In the genomic region with DNA sequence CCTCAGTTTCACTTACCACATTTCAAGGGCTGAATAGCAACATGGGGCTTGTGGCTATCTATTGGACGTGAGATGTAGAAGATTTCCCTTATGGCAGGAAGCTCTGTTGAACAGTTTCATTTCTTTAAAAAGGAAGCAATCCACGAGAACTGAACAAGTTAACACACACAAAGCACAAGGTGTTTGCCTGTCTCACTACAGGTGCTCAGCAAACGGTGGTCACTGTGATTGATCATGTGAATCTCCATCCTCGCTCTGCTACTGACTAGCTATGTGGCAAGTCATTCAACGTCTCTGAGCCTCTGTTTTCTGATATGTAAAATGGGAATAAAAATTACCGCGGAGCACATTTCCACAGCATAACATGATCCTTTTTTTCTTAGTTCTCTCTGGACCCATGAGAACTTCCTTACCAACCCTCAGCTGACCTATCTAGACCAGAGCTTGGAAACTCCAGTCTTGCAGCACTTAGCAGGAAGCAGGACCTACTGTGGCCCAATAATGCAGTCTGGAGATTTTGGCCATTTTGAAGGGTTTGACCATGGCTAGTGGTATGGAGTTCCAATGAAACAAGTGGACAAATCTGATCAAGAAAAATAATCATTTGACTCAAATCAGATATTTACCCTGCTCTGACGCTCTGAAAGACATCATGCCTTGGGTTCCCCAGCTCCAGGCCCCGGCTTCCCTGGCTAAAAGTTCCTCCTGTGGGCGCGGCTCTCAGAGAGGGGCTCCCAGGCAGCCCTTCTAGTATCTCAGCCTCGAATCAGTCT, we compare ENCODE assay signal across 10 cellular contexts.
DNase-seq lines count a peak whose midpoint lies in the region; ATAC-seq and TF ChIP-seq lines count a peak whose summit lies in the region.
"Had no signal": no experiment of that assay in that cellular context is flagged by ENCODE, and none has a peak within 500 bp of the region (broad histone marks: within the 10 kb centered on the region; RNA-seq: fewer than 3 reads in every experiment).

No MANE protein-coding gene starts in this region.

- H3K4me3 ChIP-seq in GM06990 (replicated peaks; ENCODE audit: low read depth, low read length) (no peak overlapping the region), lower lobe of right lung (no peak overlapping the region), body of pancreas (no peak overlapping the region)

- ATAC-seq in GM21423 (IDR thresholded peaks at IDR 0.05; ENCODE audit: unreplicated experiment) = peak; percentile 77
- peak; percentile 79 for ATAC-seq in HG03460 (IDR thresholded peaks at IDR 0.05; ENCODE audit: unreplicated experiment)
- peak in 1 of 2 donors; percentile 49 for ATAC-seq in lower lobe of right lung
- no peak for ATAC-seq in body of pancreas

- intact Hi-C loops in lower lobe of right lung (cut with DNase I) = no loop called here
- intact Hi-C loops in body of pancreas (cut with DNase I) = no loop called here

- TF ChIP-seq CTCF in GM06990 (IDR thresholded peaks at IDR 0.05; ENCODE audit: insufficient read depth, low read length, poor library complexity, severe bottlenecking) (no peak), lower lobe of right lung (IDR thresholded peaks at IDR 0.05) (no peak), body of pancreas (IDR thresholded peaks at IDR 0.05) (no peak)

- H3K9me3 ChIP-seq in lower lobe of right lung (no peaks in the 10 kb centered on the region), body of pancreas (no peaks in the 10 kb centered on the region)

- H3K27me3 ChIP-seq in GM06990 (replicated peaks; ENCODE audit: control insufficient read depth, insufficient read depth, low read length) (no peaks in the 10 kb centered on the region), lower lobe of right lung (ENCODE audit: low read depth) (no peaks in the 10 kb centered on the region), body of pancreas (no peaks in the 10 kb centered on the region)

- H3K4me1 ChIP-seq in lower lobe of right lung (peaks cover 41% of the 10 kb centered on the region), body of pancreas (peaks cover 65% of the 10 kb centered on the region)

- peak; percentile 55 for DNase-seq in GM06990 (ENCODE audit: extremely low read depth, insufficient read length)
- no peak for DNase-seq in lower lobe of right lung
- no peak for DNase-seq in T-helper 9 cell
- DNase-seq in body of pancreas = no peak
- DNase-seq in NCI-H2227 treated with DMSO at 0.1 percent for 48 hours (lab: John Stamatoyannopoulos, UW) = no peak
- DNase-seq in NCI-H748 treated with DMSO at 0.1 percent for 48 hours (lab: John Stamatoyannopoulos, UW) = no peak
- DNase-seq: activated naive CD4-positive, alpha-beta T cell treated with Interleukin-2 at 50 U/mL for 16 hours; NCI-H1105 had no signal

- WGBS in body of pancreas, 2 donors = 84 to 86% methylated on average over 12 of the region's 12 CpGs

- H3K36me3 ChIP-seq in GM06990 (ENCODE audit: control insufficient read depth, insufficient read depth, low read length) (no peaks in the 10 kb centered on the region), lower lobe of right lung (no peaks in the 10 kb centered on the region), body of pancreas (replicated peaks in 1 of 2; ENCODE audit: insufficient read depth in 1 of 2, low read depth in 2 of 2) (no peaks in the 10 kb centered on the region)

- TF ChIP-seq POLR2A in body of pancreas (IDR thresholded peaks at IDR 0.05) = no peak

- H3K27ac ChIP-seq in lower lobe of right lung = peak overlapping the region; percentile 19
- no peak overlapping the region for H3K27ac ChIP-seq in body of pancreas
